24 cellular contexts compared by ENCODE assay signal in the genomic region with DNA sequence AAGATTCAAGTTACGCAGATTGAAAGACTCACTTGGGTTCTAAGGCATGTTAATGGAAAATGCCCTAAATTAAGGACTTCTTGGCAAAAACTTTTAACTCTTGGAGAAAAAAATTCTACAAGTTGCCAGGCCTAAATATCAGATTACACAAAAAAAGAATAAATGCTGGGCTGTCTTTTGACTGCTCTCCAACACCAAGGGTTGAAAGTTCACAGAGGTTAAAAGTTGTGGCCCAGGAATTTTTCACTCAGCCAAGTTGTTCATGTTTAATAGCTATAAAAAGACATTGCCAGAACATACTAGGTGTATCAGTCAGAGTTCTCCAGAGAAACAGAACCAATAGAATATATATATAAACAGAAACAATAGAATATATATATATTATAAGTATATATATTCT.
"Had no signal": no experiment of that assay in that cellular context is flagged by ENCODE, and none has a peak within 500 bp of the region (broad histone marks: within the 10 kb centered on the region; RNA-seq: fewer than 3 reads in every experiment).

No MANE protein-coding gene starts in this region.

- H3K9ac ChIP-seq: KMS-11 had no signal

- H3K27me3 ChIP-seq: SJSA1 had no signal

- H3K4me2 ChIP-seq: KMS-11 had no signal

- H3K4me3 ChIP-seq: SJSA1 had no signal

- H3K27ac ChIP-seq: KMS-11, SJSA1 had no signal

- ATAC-seq: activated CD8-positive, alpha-beta T cell treated with anti-CD3 and anti-CD28 coated beads for 36 hours; activated T-cell treated with anti-CD3 and anti-CD28 coated beads, Interleukin-2, amount 50 U/mL, for 72 hours; Panc1; T-helper 17 cell had no signal

- DNase-seq: activated B cell treated with CpG ODN at 0.5 μM for 24 hours; activated CD4-positive, alpha-beta T cell treated with anti-CD3 and anti-CD28 coated beads for 1 hour; activated CD4-positive, alpha-beta T cell treated with anti-CD3 and anti-CD28 coated beads, Interleukin-2, amount 50 U/mL, for 1 hour; activated CD8-positive, alpha-beta memory T cell treated with anti-CD3 and anti-CD28 coated beads, Interleukin-2, amount 50 U/mL, for 4 hours; activated CD8-positive, alpha-beta T cell treated with anti-CD3 and anti-CD28 coated beads for 36 hours; activated gamma-delta T cell treated with Interleukin-2 at 50 U/mL for 16 hours; activated naive CD4-positive, alpha-beta T cell treated with anti-CD3 and anti-CD28 coated beads, Interleukin-2, amount 10 ng/mL, durations not matched to agents 7 days and 5 days; activated naive CD8-positive, alpha-beta T cell treated with anti-CD3 and anti-CD28 coated beads for 36 hours; activated T-cell treated with anti-CD3 and anti-CD28 coated beads, Interleukin-2, amount 50 U/mL, for 72 hours; MM.1S; NCI-H1105; NCI-H1436; NCI-H1694 treated with DMSO at 0.1 percent for 48 hours; NCI-H2029 treated with DMSO at 0.1 percent for 48 hours; NCI-H510A treated with DMSO at 0.1 percent for 48 hours; NCI-H69; NK-92 treated with Interleukin-12 subunit alpha and Interleukin-12 subunit beta, amount 100 ng/mL, for 24 hours; Right ventricle myocardium superior; RPMI8226; T-helper 17 cell; T1000 had no signal

- H3K36me3 ChIP-seq: SJSA1 had no signal

- H3K4me1 ChIP-seq: SJSA1 had no signal

- H3K9me3 ChIP-seq: SJSA1 had no signal
